Comparison of ENCODE assay signal across 17 cellular contexts in genomic region chr5:148991606-148992005, GRCh38.
"Had no signal": no experiment of that assay in that cellular context is flagged by ENCODE, and none has a peak within 500 bp of the region (broad histone marks: within the 10 kb centered on the region; RNA-seq: fewer than 3 reads in every experiment).

No MANE protein-coding gene starts in this region.

- DNase-seq: activated CD4-positive, alpha-beta T cell treated with anti-CD3 and anti-CD28 coated beads for 4 hours; activated CD8-positive, alpha-beta T cell treated with anti-CD3 and anti-CD28 coated beads for 36 hours; activated gamma-delta T cell; activated T-cell treated with anti-CD3 and anti-CD28 coated beads, Interleukin-2, amount 50 U/mL, for 72 hours; caudate nucleus; colonic mucosa; head of caudate nucleus; midbrain; psoas muscle; right lobe of liver; stimulated activated naive CD8-positive, alpha-beta T cell treated with anti-CD3 and anti-CD28 coated beads, Interleukin-15, Interleukin-2, amounts not matched to agents 100 U/mL and 50 U/mL, for 24 hours; T-helper 17 cell; trophoblast cell had no signal

- H3K4me3 ChIP-seq: colonic mucosa, neural progenitor cell, psoas muscle, right lobe of liver, suprapubic skin had no signal

- ATAC-seq: activated CD8-positive, alpha-beta T cell treated with anti-CD3 and anti-CD28 coated beads for 36 hours; activated naive CD4-positive, alpha-beta T cell treated with anti-CD3 and anti-CD28 coated beads, Interleukin-2, amount 50 U/mL, for 72 hours; activated T-cell treated with anti-CD3 and anti-CD28 coated beads, Interleukin-2, amount 50 U/mL, for 72 hours; psoas muscle; right lobe of liver; stimulated activated naive CD8-positive, alpha-beta T cell treated with anti-CD3 and anti-CD28 coated beads, Interleukin-15, Interleukin-2, amounts not matched to agents 100 U/mL and 50 U/mL, for 24 hours; T-helper 17 cell had no signal

- H3K36me3 ChIP-seq: colonic mucosa, neural progenitor cell, right lobe of liver, suprapubic skin had no signal

- H3K27ac ChIP-seq: colonic mucosa, neural progenitor cell, psoas muscle, right lobe of liver, suprapubic skin had no signal

- H3K27me3 ChIP-seq: colonic mucosa, neural progenitor cell, right lobe of liver, suprapubic skin had no signal

- H3K4me1 ChIP-seq: colonic mucosa, right lobe of liver had no signal

- FAIRE-seq: frontal cortex had no signal

- H3K9me3 ChIP-seq: colonic mucosa, psoas muscle, right lobe of liver, suprapubic skin had no signal
